1 cellular context compared by ENCODE assay signal in genomic region chr17:7088442-7088841, GRCh38.
TF ChIP-seq lines count a peak whose summit lies in the region.
"Not testable (repeated sequence)": the region's sequence is repeated elsewhere in the genome, so short reads cannot be mapped to it uniquely, and the experiment has no call there.

No MANE protein-coding gene starts in this region.

TF ChIP-seq in HepG2, 621 proteins besides CTCF, POLR2A, EP300 and RAD21 (continued from another document and continues in another):
- peak; percentile 39; the same call in 1 of the 2 replicates for TF ChIP-seq ZNF782 (CRISPR knock-in tag; IDR thresholded peaks at IDR 0.05; ENCODE audit: borderline replicate concordance)
- peak; percentile 65 for TF ChIP-seq ZNF331 (CRISPR knock-in tag; IDR thresholded peaks at IDR 0.05)
- 0 out of 2 replicates have a peak, but pooled peaks have one; percentile 25 for TF ChIP-seq PPARG (CRISPR knock-in tag; conservative IDR thresholded peaks at IDR 0.05)
- peak; percentile 54 for TF ChIP-seq RARA (CRISPR knock-in tag; IDR thresholded peaks at IDR 0.05)
- peak; percentile 79 for TF ChIP-seq HOXA3 (CRISPR knock-in tag; IDR thresholded peaks at IDR 0.05)
- peak; percentile 53; the same call in 1 of the 2 replicates for TF ChIP-seq IRF2 (CRISPR knock-in tag; IDR thresholded peaks at IDR 0.05)
- TF ChIP-seq IKZF5 (CRISPR knock-in tag; IDR thresholded peaks at IDR 0.05), result 0 out of 2 replicates have a peak, but pooled peaks have one; percentile 19
- TF ChIP-seq ZNF792 (CRISPR knock-in tag; IDR thresholded peaks at IDR 0.05), result peak; percentile 77
- peak; percentile 61; the same call in 1 of the 2 replicates for TF ChIP-seq ARID4A (CRISPR knock-in tag; IDR thresholded peaks at IDR 0.05; ENCODE audit: borderline replicate concordance)
- TF ChIP-seq ZNF761 (CRISPR knock-in tag; conservative IDR thresholded peaks at IDR 0.05), result peak; percentile 81; the same call in 1 of the 2 replicates
- peak; percentile 22; the same call in 1 of the 2 replicates for TF ChIP-seq ZNF143 (CRISPR knock-in tag; IDR thresholded peaks at IDR 0.05)
- not testable (repeated sequence) for TF ChIP-seq FOXA1 (IDR thresholded peaks at IDR 0.05)
- peak; percentile 95 for TF ChIP-seq FOXA1 (CRISPR knock-in tag; IDR thresholded peaks at IDR 0.05)
- TF ChIP-seq HDAC1 (CRISPR knock-in tag; IDR thresholded peaks at IDR 0.05), result peak; percentile 69
- TF ChIP-seq FOXK1 (CRISPR knock-in tag; IDR thresholded peaks at IDR 0.05; ENCODE audit: borderline replicate concordance, low read depth), result peak; percentile 39; the same call in 1 of the 2 replicates
- peak; percentile 63; the same call in 1 of the 2 replicates for TF ChIP-seq SOX5 (CRISPR knock-in tag; IDR thresholded peaks at IDR 0.05; ENCODE audit: borderline replicate concordance)
- peak; percentile 48; the same call in 1 of the 2 replicates for TF ChIP-seq ZBTB39 (CRISPR knock-in tag; IDR thresholded peaks at IDR 0.05)
- TF ChIP-seq HNF1B (CRISPR knock-in tag; IDR thresholded peaks at IDR 0.05), result peak; percentile 72; the same call in 1 of the 2 replicates
- TF ChIP-seq SP5 (CRISPR knock-in tag; IDR thresholded peaks at IDR 0.05; ENCODE audit: borderline replicate concordance, low read depth), result peak; percentile 34; the same call in 1 of the 2 replicates
- TF ChIP-seq ZNF383 (CRISPR knock-in tag; IDR thresholded peaks at IDR 0.05; ENCODE audit: borderline replicate concordance), result 0 out of 2 replicates have a peak, but pooled peaks have one; percentile 64
- peak; percentile 79; the same call in 1 of the 2 replicates for TF ChIP-seq FOXP4 (CRISPR knock-in tag; IDR thresholded peaks at IDR 0.05)
- peak; percentile 47; the same call in 1 of the 2 replicates for TF ChIP-seq MAX (IDR thresholded peaks at IDR 0.05)
- 0 out of 2 replicates have a peak, but pooled peaks have one; percentile 28 for TF ChIP-seq ZBTB25 (CRISPR knock-in tag; IDR thresholded peaks at IDR 0.05)
- TF ChIP-seq GFI1 (CRISPR knock-in tag; IDR thresholded peaks at IDR 0.05; ENCODE audit: borderline replicate concordance), result peak; percentile 63; the same call in 1 of the 2 replicates
- TF ChIP-seq DRAP1 (CRISPR knock-in tag; IDR thresholded peaks at IDR 0.05), result peak; percentile 71; the same call in 1 of the 2 replicates
- TF ChIP-seq FOXJ3 (CRISPR knock-in tag; IDR thresholded peaks at IDR 0.05; ENCODE audit: borderline replicate concordance), result 0 out of 2 replicates have a peak, but pooled peaks have one; percentile 12
- TF ChIP-seq MIXL1 (CRISPR knock-in tag; IDR thresholded peaks at IDR 0.05), result peak; percentile 20; the same call in 1 of the 2 replicates
- TF ChIP-seq KDM6A (CRISPR knock-in tag; IDR thresholded peaks at IDR 0.05; ENCODE audit: low read depth), result 0 out of 2 replicates have a peak, but pooled peaks have one; percentile 33
- peak; percentile 47; the same call in 1 of the 2 replicates for TF ChIP-seq ISL2 (CRISPR knock-in tag; IDR thresholded peaks at IDR 0.05)
- TF ChIP-seq FOXO1 (CRISPR knock-in tag; IDR thresholded peaks at IDR 0.05), result peak; percentile 34; the same call in 1 of the 2 replicates
- TF ChIP-seq KAT8 (CRISPR knock-in tag; IDR thresholded peaks at IDR 0.05), result 0 out of 2 replicates have a peak, but pooled peaks have one; percentile 43
- TF ChIP-seq SALL1 (CRISPR knock-in tag; IDR thresholded peaks at IDR 0.05), result peak; percentile 68
- 0 out of 2 replicates have a peak, but pooled peaks have one; percentile 50 for TF ChIP-seq ZNF788 (CRISPR knock-in tag; IDR thresholded peaks at IDR 0.05; ENCODE audit: borderline replicate concordance)
- TF ChIP-seq MIER2 (CRISPR knock-in tag; IDR thresholded peaks at IDR 0.05), result peak; percentile 76; the same call in 1 of the 2 replicates
- 0 out of 2 replicates have a peak, but pooled peaks have one; percentile 49 for TF ChIP-seq TFDP1 (CRISPR knock-in tag; IDR thresholded peaks at IDR 0.05; ENCODE audit: borderline replicate concordance)
- peak; percentile 83 for TF ChIP-seq ZNF609 (CRISPR knock-in tag; IDR thresholded peaks at IDR 0.05; ENCODE audit: borderline replicate concordance)
- peak; percentile 79 for TF ChIP-seq HDAC2 (CRISPR knock-in tag; IDR thresholded peaks at IDR 0.05)
- 0 out of 2 replicates have a peak, but pooled peaks have one; percentile 24 for TF ChIP-seq ZMAT3 (CRISPR knock-in tag; conservative IDR thresholded peaks at IDR 0.05)
